In the genomic region with DNA sequence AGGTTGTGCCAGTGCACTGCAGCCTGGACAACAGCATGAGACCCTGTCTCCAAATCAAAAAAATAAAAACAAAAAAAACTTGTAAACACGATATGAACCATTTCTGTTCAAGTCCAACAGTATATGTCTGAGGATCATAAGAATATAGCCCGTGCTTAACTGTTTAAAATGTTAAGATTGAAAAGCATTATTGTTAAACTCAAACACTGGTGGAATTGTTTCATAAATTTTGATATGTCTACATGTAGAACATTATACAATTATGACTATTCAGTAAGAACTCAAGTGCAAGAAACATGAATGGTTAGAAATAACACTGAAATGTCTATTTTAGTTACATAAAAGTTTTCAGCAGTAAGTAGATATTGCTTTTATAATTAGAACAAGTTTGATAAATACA, we compare ENCODE assay signal across 31 cellular contexts.
"Had no signal": no experiment of that assay in that cellular context is flagged by ENCODE, and none has a peak within 500 bp of the region (broad histone marks: within the 10 kb centered on the region; RNA-seq: fewer than 3 reads in every experiment).

No MANE protein-coding gene starts in this region.

- H2AFZ ChIP-seq: PC-9 had no signal

- H3K4me1 ChIP-seq: SJSA1 had no signal

- DNase-seq: Karpas-422, NCI-H1048, NCI-H1092 treated with DMSO at 0.1 percent for 48 hours, NCI-H1105 treated with DMSO at 0.1 percent for 48 hours, NCI-H1417, NCI-H1436, NCI-H146, NCI-H1694, NCI-H187, NCI-H1930, NCI-H2029 treated with DMSO at 0.1 percent for 48 hours, NCI-H2081 treated with DMSO at 0.1 percent for 48 hours, NCI-H2107, NCI-H2171, NCI-H226, NCI-H446 treated with DMSO at 0.1 percent for 48 hours, NCI-H510A, NCI-H524, NCI-H526, NCI-H69, NCI-H748 treated with DMSO at 0.1 percent for 48 hours, NCI-H82, PC-9, SHP77 treated with DMSO at 0.1 percent for 48 hours, SK-N-SH, SW 1271, T-helper 1 cell had no signal

- H3K9me2 ChIP-seq: SK-N-SH had no signal

- H3K27me3 ChIP-seq: SJSA1 had no signal

- H3K4me2 ChIP-seq: PC-9, SK-N-SH had no signal

- ATAC-seq: Panc1, Right ventricle myocardium inferior had no signal

- H3K27ac ChIP-seq: PC-9, RWPE1, SJSA1 had no signal

- H3K9me3 ChIP-seq: SJSA1, SK-N-SH had no signal

- H3K4me3 ChIP-seq: PC-9, SJSA1 had no signal

- H3K9ac ChIP-seq: SK-N-SH had no signal
